Comparison of ENCODE assay signal across 2 cellular contexts in genomic region chr3:27945229-27945628, GRCh38.
TF ChIP-seq lines count a peak whose summit lies in the region.

No MANE protein-coding gene starts in this region.

TF ChIP-seq in GM12878, 131 proteins besides CTCF, POLR2A, EP300 and RAD21:
- TF ChIP-seq BACH1 (IDR thresholded peaks at IDR 0.05; ENCODE audit: borderline replicate concordance) (no peak), CBX5 (IDR thresholded peaks at IDR 0.05; ENCODE audit: low read depth) (no peak), MEF2B (IDR thresholded peaks at IDR 0.05; ENCODE audit: partially characterized antibody, poor library complexity, severe bottlenecking) (no peak), SRF (IDR thresholded peaks at IDR 0.05; ENCODE audit: low read depth in 2 of 2, low read length in 2 of 2) (no peak), RFX5 (IDR thresholded peaks at IDR 0.05; ENCODE audit: low read depth, low read length) (no peak), GABPA (IDR thresholded peaks at IDR 0.05; ENCODE audit: low read depth) (no peak), HDAC2 (IDR thresholded peaks at IDR 0.05) (no peak), EED (IDR thresholded peaks at IDR 0.05; ENCODE audit: low read depth) (no peak), ZNF687 (IDR thresholded peaks at IDR 0.05) (no peak), ZNF274 (IDR thresholded peaks at IDR 0.05; ENCODE audit: insufficient read depth, insufficient read length) (no peak), HDGF (IDR thresholded peaks at IDR 0.05) (no peak), ELK1 (IDR thresholded peaks at IDR 0.05; ENCODE audit: low read depth, low read length) (no peak)

TF ChIP-seq in H1, 55 proteins besides CTCF, POLR2A, EP300 and RAD21 (continued from another document):
- no peak for TF ChIP-seq SP2 (IDR thresholded peaks at IDR 0.05; ENCODE audit: low read length)
- no peak for TF ChIP-seq GTF2F1 (IDR thresholded peaks at IDR 0.05; ENCODE audit: borderline replicate concordance, low read depth, low read length)
- TF ChIP-seq JUND (IDR thresholded peaks at IDR 0.05; ENCODE audit: low read length) = no peak
- no peak for TF ChIP-seq SUZ12 (IDR thresholded peaks at IDR 0.05; ENCODE audit: low read length)
- TF ChIP-seq CHD2 (IDR thresholded peaks at IDR 0.05; ENCODE audit: low read length) = no peak
- no peak for TF ChIP-seq KDM1A (IDR thresholded peaks at IDR 0.05; ENCODE audit: borderline replicate concordance, low read length)
- TF ChIP-seq RNF2 (IDR thresholded peaks at IDR 0.05; ENCODE audit: borderline replicate concordance, low read depth, low read length, missing control alignments, poor library complexity, severe bottlenecking) = no peak
- TF ChIP-seq EGR1 (IDR thresholded peaks at IDR 0.05; ENCODE audit: borderline replicate concordance, low read depth, low read length) = no peak
- no peak for TF ChIP-seq HDAC6 (IDR thresholded peaks at IDR 0.05; ENCODE audit: low read depth, low read length)
- no peak for TF ChIP-seq POU5F1 (IDR thresholded peaks at IDR 0.05; ENCODE audit: low read depth, low read length)
- TF ChIP-seq KDM4A (IDR thresholded peaks at IDR 0.05; ENCODE audit: low read depth, low read length, severe bottlenecking) = no peak
- no peak for TF ChIP-seq SP4 (IDR thresholded peaks at IDR 0.05; ENCODE audit: low read length)
- no peak for TF ChIP-seq JUN (IDR thresholded peaks at IDR 0.05; ENCODE audit: low read depth, low read length)
- no peak for TF ChIP-seq FOSL1 (IDR thresholded peaks at IDR 0.05; ENCODE audit: insufficient read depth, low read depth, low read length)
- no peak for TF ChIP-seq ASH2L (IDR thresholded peaks at IDR 0.05; ENCODE audit: low read length)
- no peak for TF ChIP-seq SAP30 (IDR thresholded peaks at IDR 0.05; ENCODE audit: insufficient read depth, insufficient replicate concordance, low read length)
- TF ChIP-seq PHF8 (conservative IDR thresholded peaks at IDR 0.05; ENCODE audit: low read depth, low read length) = no peak
- no peak for TF ChIP-seq TCF12 (IDR thresholded peaks at IDR 0.05; ENCODE audit: low read depth, low read length)
- no peak for TF ChIP-seq HDAC2 (IDR thresholded peaks at IDR 0.05; ENCODE audit: borderline replicate concordance in 1 of 2, low read depth in 2 of 2, low read length in 2 of 2)
